Comparison of ENCODE assay signal across 24 cellular contexts in genomic region chrX:18992829-18993228, GRCh38. TPM values are rescaled to one million over a fixed set of nuclear protein-coding genes. Genes with fewer than 3 reads are reported as not detected.
DNase-seq lines count a peak whose midpoint lies in the region; ATAC-seq, FAIRE-seq and TF ChIP-seq lines count a peak whose summit lies in the region.
"Had no signal": no experiment of that assay in that cellular context is flagged by ENCODE, and none has a peak within 500 bp of the region (broad histone marks: within the 10 kb centered on the region; RNA-seq: fewer than 3 reads in every experiment).

No MANE protein-coding gene starts in this region.

- H3K27ac ChIP-seq in body of pancreas = no peak overlapping the region
- H3K27ac ChIP-seq in small intestine (ENCODE audit: low read depth in 1 of 2, low read length in 1 of 2) = no peak overlapping the region
- H3K27ac ChIP-seq: RWPE1, SK-N-MC had no signal

- CTCF ChIA-PET in Caco-2 (lab: Charles Lee) = no interaction called here

- H3K27me3 Mint-ChIP-seq in Caco-2 (ENCODE audit: insufficient read depth, unreplicated experiment) (no peaks in the 10 kb centered on the region), osteocyte (ENCODE audit: unreplicated experiment) (no peaks in the 10 kb centered on the region)

- H3K27me3 ChIP-seq in Caco-2 (replicated peaks; ENCODE audit: control insufficient read depth, insufficient read depth, low read length) = no peaks in the 10 kb centered on the region
- no peaks in the 10 kb centered on the region for H3K27me3 ChIP-seq in body of pancreas
- no peaks in the 10 kb centered on the region for H3K27me3 ChIP-seq in small intestine (ENCODE audit: control insufficient read depth in 2 of 2, insufficient read depth in 2 of 2, low read length in 2 of 2)

- POLR2A ChIA-PET in Caco-2 (lab: Charles Lee) = no interaction called here

- H3K4me3 ChIP-seq in Caco-2 (ENCODE audit: low read depth, low read length) = no peak overlapping the region
- H3K4me3 ChIP-seq in body of pancreas = no peak overlapping the region
- H3K4me3 ChIP-seq in small intestine (ENCODE audit: low read depth in 1 of 2, low read length in 2 of 2) = no peak overlapping the region
- H3K4me3 ChIP-seq: GM12878, GM23338, SK-N-MC had no signal

- H3K36me3 Mint-ChIP-seq in Caco-2 (ENCODE audit: insufficient read depth, unreplicated experiment) (no peaks in the 10 kb centered on the region), osteocyte (ENCODE audit: unreplicated experiment) (no peaks in the 10 kb centered on the region)

- H3K4me1 ChIP-seq in Caco-2 (peaks cover 8% of the 10 kb centered on the region), body of pancreas (peaks cover 6% of the 10 kb centered on the region), small intestine (ENCODE audit: control insufficient read depth in 2 of 2, insufficient read depth in 1 of 2, low read depth in 1 of 2, low read length in 1 of 2) (no peaks in the 10 kb centered on the region)

- intact Hi-C loops in Caco-2 (cut with micrococcal nuclease; ENCODE audit: unreplicated experiment) = no loop called here
- intact Hi-C loops in body of pancreas (cut with DNase I) = no loop called here

- no TSS peak for BruUV-seq in Caco-2 (replicated peaks; lab: Mats Ljungman, UMichigan)

- FAIRE-seq in islet of Langerhans (lab: Jason Lieb, UNC) (peak; percentile 61), small intestine (lab: Jason Lieb, UNC) (no peak)
- FAIRE-seq: D721Med, G401.6, GM12878 had no signal

- H3K4me1 Mint-ChIP-seq in Caco-2 (ENCODE audit: low read depth, unreplicated experiment) (peaks cover 14% of the 10 kb centered on the region), osteocyte (ENCODE audit: unreplicated experiment) (peaks cover 26% of the 10 kb centered on the region)

- WGBS in body of pancreas, 2 donors = 30% methylated on average over 6 to 7 of the region's 7 CpGs
- WGBS in small intestine, 3 donors = 15 to 71% (median 43%) methylated on average over 7 of the region's 7 CpGs

- H3K9me3 ChIP-seq in Caco-2 (no peaks in the 10 kb centered on the region), body of pancreas (no peaks in the 10 kb centered on the region), small intestine (ENCODE audit: control insufficient read depth, low read depth) (no peaks in the 10 kb centered on the region)

- ATAC-seq in body of pancreas (peak; percentile 78), GM19035 (IDR thresholded peaks at IDR 0.05; ENCODE audit: unreplicated experiment) (no peak)
- ATAC-seq: GM12878, GM23338, Panc1 had no signal

- H3K9me3 Mint-ChIP-seq in Caco-2 (ENCODE audit: unreplicated experiment) (no peaks in the 10 kb centered on the region), osteocyte (ENCODE audit: unreplicated experiment) (peaks cover 4% of the 10 kb centered on the region)
- H3K9me3 Mint-ChIP-seq: GM23338 had no signal

- H3K36me3 ChIP-seq in Caco-2 (ENCODE audit: control insufficient read depth, insufficient read depth, low read length) (no peaks in the 10 kb centered on the region), body of pancreas (replicated peaks in 1 of 2; ENCODE audit: insufficient read depth in 1 of 2, low read depth in 2 of 2) (no peaks in the 10 kb centered on the region), small intestine (ENCODE audit: control insufficient read depth in 2 of 2, insufficient read depth in 2 of 2, low read length in 2 of 2) (no peaks in the 10 kb centered on the region)

- TF ChIP-seq POLR2A in body of pancreas (IDR thresholded peaks at IDR 0.05) = no peak

- no peak for TF ChIP-seq CTCF in Caco-2 (IDR thresholded peaks at IDR 0.05; ENCODE audit: insufficient read depth in 1 of 2, low read depth in 1 of 2, low read length in 1 of 2, severe bottlenecking in 1 of 2, unreplicated experiment in 1 of 2)
- TF ChIP-seq CTCF in body of pancreas (IDR thresholded peaks at IDR 0.05) = no peak
- TF ChIP-seq CTCF in osteocyte (IDR thresholded peaks at IDR 0.05) = no peak

- DNase-seq in Caco-2 (peak; percentile 24 to 35), body of pancreas (peak; percentile 30 to 65 (median 52)), small intestine (peak; percentile 17), osteocyte (ENCODE audit: extremely low spot score, unreplicated experiment) (no peak)
- DNase-seq in activated T-cell treated with anti-CD3 and anti-CD28 coated beads, Interleukin-2, amount 50 U/mL, for 48 hours = no peak
- DNase-seq in activated naive CD4-positive, alpha-beta T cell treated with Interleukin-2 at 50 U/mL for 16 hours = no peak
- DNase-seq: 8988T, H9, NCI-H1048, NCI-H1417, NCI-H1694, NCI-H2081, NCI-H2227 treated with DMSO at 0.1 percent for 48 hours, NCI-H526 treated with DMSO at 0.1 percent for 48 hours, SHP77 treated with DMSO at 0.1 percent for 48 hours had no signal

- H3K27ac Mint-ChIP-seq in Caco-2 (ENCODE audit: unreplicated experiment) (peak overlapping the region; percentile 79), osteocyte (ENCODE audit: unreplicated experiment) (no peak overlapping the region)
- H3K27ac Mint-ChIP-seq: GM23338, H9 had no signal

- peak overlapping the region; percentile 61 for H3K4me3 Mint-ChIP-seq in Caco-2 (ENCODE audit: unreplicated experiment)
- no peak overlapping the region for H3K4me3 Mint-ChIP-seq in osteocyte (ENCODE audit: unreplicated experiment)
- H3K4me3 Mint-ChIP-seq: GM23338, H9 had no signal

RNA-seq across cellular contexts. Expression of gene PHKA2, which starts 8.9 kb away (rescaled TPM):
- total RNA-seq in Caco-2 (2022) (41.5 and 43.0 TPM in 2 replicates), body of pancreas (10 to 100 TPM; 21.0 to 37.6 TPM), osteocyte (26.4 and 27.0 TPM in 2 replicates)
- polyA plus RNA-seq in small intestine = 10 to 100 TPM; 16.8 to 25.3 (median 17.6) TPM

Comparison
In these comparisons a context has a peak if more than half of its experiments do, and no peak if none do; other contexts are left out.
1. DNase-seq: peak in Caco-2 (2 of 2), body of pancreas (4 of 4) and small intestine (single experiment); none in activated T-cell treated with anti-CD3 and anti-CD28 coated beads, Interleukin-2, amount 50 U/mL, for 48 hours (0 of 2), activated naive CD4-positive, alpha-beta T cell treated with Interleukin-2 at 50 U/mL for 16 hours (single experiment) and osteocyte (single experiment).